32 cellular contexts compared by ENCODE assay signal in genomic region chr11:22878604-22879003, GRCh38. TPM values are rescaled to one million over a fixed set of nuclear protein-coding genes. Genes with fewer than 3 reads are reported as not detected.
"Had no signal": no experiment of that assay in that cellular context is flagged by ENCODE, and none has a peak within 500 bp of the region (broad histone marks: within the 10 kb centered on the region; RNA-seq: fewer than 3 reads in every experiment).

No MANE protein-coding gene starts in this region.

- ATAC-seq: left lung; lower lobe of right lung; naive thymus-derived CD8-positive, alpha-beta T cell; pancreas; right cardiac atrium; stimulated activated effector memory CD8-positive, alpha-beta T cell treated with anti-CD3 and anti-CD28 coated beads, Interleukin-12 subunit alpha, Interleukin-12 subunit beta, amount 100 ng/mL, for 72 hours had no signal

- H3K9me3 Mint-ChIP-seq: naive thymus-derived CD8-positive, alpha-beta T cell; nephron; neural crest cell; stimulated activated effector memory CD8-positive, alpha-beta T cell treated with anti-CD3 and anti-CD28 coated beads, Interleukin-12 subunit alpha, Interleukin-12 subunit beta, amount 100 ng/mL, for 72 hours; stimulated activated naive CD8-positive, alpha-beta T cell treated with anti-CD3 and anti-CD28 coated beads, Interleukin-15, Interleukin-2, amounts not matched to agents 100 ng/mL and 50 ng/mL, for 24 hours had no signal

- DNase-seq: hippocampal formation; kidney; left lung; lower lobe of right lung; mammary epithelial cell; mesenchymal stem cell; naive thymus-derived CD8-positive, alpha-beta T cell; nucleus accumbens; pancreas; posterior cingulate gyrus; retina; right cardiac atrium; sigmoid colon; spleen; stimulated activated CD4-positive, alpha-beta T cell treated with anti-CD3 and anti-CD28 coated beads, Interleukin-4, amount 100 ng/mL, for 24 hours; stimulated activated naive CD4-positive, alpha-beta T cell; tibial artery; trophoblast cell; uterus had no signal

- H3K36me3 Mint-ChIP-seq: naive thymus-derived CD8-positive, alpha-beta T cell; stimulated activated effector memory CD8-positive, alpha-beta T cell treated with anti-CD3 and anti-CD28 coated beads, Interleukin-12 subunit alpha, Interleukin-12 subunit beta, amount 100 ng/mL, for 72 hours had no signal

- H3K4me3 Mint-ChIP-seq: naive thymus-derived CD8-positive, alpha-beta T cell; nephron; neural crest cell; stimulated activated effector memory CD8-positive, alpha-beta T cell treated with anti-CD3 and anti-CD28 coated beads, Interleukin-12 subunit alpha, Interleukin-12 subunit beta, amount 100 ng/mL, for 72 hours; stimulated activated naive CD8-positive, alpha-beta T cell treated with anti-CD3 and anti-CD28 coated beads, Interleukin-15, Interleukin-2, amounts not matched to agents 100 ng/mL and 50 ng/mL, for 24 hours had no signal

- H3K4me1 Mint-ChIP-seq: naive thymus-derived CD8-positive, alpha-beta T cell; neural crest cell; stimulated activated effector memory CD8-positive, alpha-beta T cell treated with anti-CD3 and anti-CD28 coated beads, Interleukin-12 subunit alpha, Interleukin-12 subunit beta, amount 100 ng/mL, for 72 hours had no signal

- H3K27ac Mint-ChIP-seq: naive thymus-derived CD8-positive, alpha-beta T cell; nephron; stimulated activated effector memory CD8-positive, alpha-beta T cell treated with anti-CD3 and anti-CD28 coated beads, Interleukin-12 subunit alpha, Interleukin-12 subunit beta, amount 100 ng/mL, for 72 hours; stimulated activated naive CD8-positive, alpha-beta T cell treated with anti-CD3 and anti-CD28 coated beads, Interleukin-15, Interleukin-2, amounts not matched to agents 100 ng/mL and 50 ng/mL, for 24 hours had no signal

- H3K4me3 ChIP-seq: left lung, lower lobe of right lung, pancreas, prostate gland, sigmoid colon, spleen, suprapubic skin, thoracic aorta, tibial artery, uterus had no signal

- H3K27me3 Mint-ChIP-seq: naive thymus-derived CD8-positive, alpha-beta T cell; stimulated activated naive CD8-positive, alpha-beta T cell treated with anti-CD3 and anti-CD28 coated beads, Interleukin-15, Interleukin-2, amounts not matched to agents 100 ng/mL and 50 ng/mL, for 24 hours had no signal

RNA-seq across cellular contexts. Expression of gene CCDC179, which starts 18.3 kb away (rescaled TPM):
- total RNA-seq: kidney; left colon; left lung; liver; lower lobe of right lung; mammary epithelial cell; mucosa of gallbladder; naive thymus-derived CD8-positive, alpha-beta T cell; neural crest cell; osteoblast; pancreas; prostate gland; right cardiac atrium; sigmoid colon; spleen; subcutaneous adipose tissue; suprapubic skin; thoracic aorta; ureter; uterus had no signal
